15 cellular contexts compared by ENCODE assay signal in genomic region chr5:65866837-65867508, GRCh38. TPM values are rescaled to one million over a fixed set of nuclear protein-coding genes. Genes with fewer than 3 reads are reported as not detected.
DNase-seq lines count a peak whose midpoint lies in the region; ATAC-seq lines count a peak whose summit lies in the region.
"Had no signal": no experiment of that assay in that cellular context is flagged by ENCODE, and none has a peak within 500 bp of the region (broad histone marks: within the 10 kb centered on the region; RNA-seq: fewer than 3 reads in every experiment).

No MANE protein-coding gene starts in this region.

- peaks cover 0 to 3% (median 0%) of the 10 kb centered on the region in 3 donors for H3K36me3 Mint-ChIP-seq in CD8-positive, alpha-beta memory T cell
- H3K36me3 Mint-ChIP-seq in activated naive CD4-positive, alpha-beta T cell treated with anti-CD3 and anti-CD28 coated beads, Interleukin-2, amount 50 U/mL, for 72 hours, result peaks cover 0 to 5% of the 10 kb centered on the region in 2 donors
- H3K36me3 Mint-ChIP-seq in naive thymus-derived CD8-positive, alpha-beta T cell, result peaks cover 0 to 8% (median 0%) of the 10 kb centered on the region in 3 donors

- H3K27me3 ChIP-seq in CD8-positive, alpha-beta memory T cell (ENCODE audit: insufficient read depth, low read length, poor library complexity, severe bottlenecking), result no peaks in the 10 kb centered on the region
- no peaks in the 10 kb centered on the region for H3K27me3 ChIP-seq in HAP-1 (ENCODE audit: low read depth)

- CTCF ChIA-PET in CD8-positive, alpha-beta memory T cell (lab: Charles Lee), result no interaction called here

- peak; percentile 44 to 66 for ATAC-seq in activated CD4-positive, CD25-positive, alpha-beta regulatory T cell treated with anti-CD3 and anti-CD28 coated beads, Interleukin-2, amount 50 U/mL, for 24 hours
- ATAC-seq in activated naive CD4-positive, alpha-beta T cell treated with anti-CD3 and anti-CD28 coated beads, Interleukin-2, amount 50 U/mL, for 72 hours, result peak in 1 of 2 donors; percentile 33
- peak; percentile 88 to 90 for ATAC-seq in naive thymus-derived CD8-positive, alpha-beta T cell

- H3K27ac Mint-ChIP-seq in CD8-positive, alpha-beta memory T cell, result peak overlapping the region in 7 of 8 donors; percentile 4 to 84 (median 36)
- peak overlapping the region; percentile 70 to 84 for H3K27ac Mint-ChIP-seq in activated naive CD4-positive, alpha-beta T cell treated with anti-CD3 and anti-CD28 coated beads, Interleukin-2, amount 50 U/mL, for 72 hours
- peak overlapping the region; percentile 72 to 98 (median 87) for H3K27ac Mint-ChIP-seq in naive thymus-derived CD8-positive, alpha-beta T cell

- DNase-seq in activated CD4-positive, CD25-positive, alpha-beta regulatory T cell (lab: John Stamatoyannopoulos, UW), result no peak
- DNase-seq in CD8-positive, alpha-beta memory T cell, result peak in 2 of 5 donors; percentile 6 to 26
- DNase-seq in activated naive CD4-positive, alpha-beta T cell treated with anti-CD3 and anti-CD28 coated beads, Interleukin-2, amount 50 U/mL, for 72 hours (ENCODE audit: low spot score in 2 of 2), result no peak
- peak in 3 of 10 donors; percentile 15 to 38 (median 34) for DNase-seq in naive thymus-derived CD8-positive, alpha-beta T cell
- DNase-seq in MV-4-11 (lab: John Stamatoyannopoulos, UW) (no peak), HAP-1 (ENCODE audit: low spot score in 2 of 2) (no peak), NOMO-1 treated with DMSO at 0.1 percent for 48 hours (lab: John Stamatoyannopoulos, UW; ENCODE audit: unreplicated experiment) (no peak)
- DNase-seq: anterior cingulate cortex, cortex of kidney, HCEC 1CT, Karpas-422, NCI-H1436 treated with DMSO at 0.1 percent for 48 hours, NCI-H748 treated with DMSO at 0.1 percent for 48 hours, SHP77 had no signal

- H3K4me3 Mint-ChIP-seq in CD8-positive, alpha-beta memory T cell, result peak overlapping the region in 5 of 7 donors; percentile 26 to 62 (median 46)
- H3K4me3 Mint-ChIP-seq in naive thymus-derived CD8-positive, alpha-beta T cell, result peak overlapping the region; percentile 64 to 84 (median 76)

- H3K4me1 Mint-ChIP-seq in CD8-positive, alpha-beta memory T cell, result peaks cover 22 to 29% (median 28%) of the 10 kb centered on the region in 3 donors
- peaks cover 17 to 34% (median 31%) of the 10 kb centered on the region in 4 donors for H3K4me1 Mint-ChIP-seq in naive thymus-derived CD8-positive, alpha-beta T cell

- H3K9me3 ChIP-seq in CD8-positive, alpha-beta memory T cell (ENCODE audit: low read length), result no peaks in the 10 kb centered on the region
- no peaks in the 10 kb centered on the region for H3K9me3 ChIP-seq in HAP-1

- peak overlapping the region; percentile 39 for H3K4me3 ChIP-seq in CD8-positive, alpha-beta memory T cell (ENCODE audit: low read length)
- no peak overlapping the region for H3K4me3 ChIP-seq in HAP-1

- in situ Hi-C loops in HAP-1 (cut with MboI; ENCODE audit: low sequenced_read_pairs), result no loop called here

- H3K36me3 ChIP-seq in CD8-positive, alpha-beta memory T cell (ENCODE audit: insufficient read depth, low read length), result no peaks in the 10 kb centered on the region
- H3K36me3 ChIP-seq in HAP-1 (replicated peaks), result no peaks in the 10 kb centered on the region

- peaks cover 22% of the 10 kb centered on the region for H3K4me1 ChIP-seq in CD8-positive, alpha-beta memory T cell (ENCODE audit: insufficient read depth, low read length)
- no peaks in the 10 kb centered on the region for H3K4me1 ChIP-seq in HAP-1

- POLR2A ChIA-PET in CD8-positive, alpha-beta memory T cell (lab: Charles Lee), result interaction anchor here (0.6 to 1.0 kb wide), 2 partner anchors 61 to 360 kb away, joined by 3 to 4 read pairs; no protein-coding TSS in a partner anchor
- POLR2A ChIA-PET in naive thymus-derived CD8-positive, alpha-beta T cell (lab: Charles Lee), result interaction anchor here (1.5 to 2.8 kb wide), 2 partner anchors 11 to 58 kb away, joined by 5 to 28 read pairs; partner anchors contain the start of gene ERBIN

- no peak overlapping the region for H3K27ac ChIP-seq in CD8-positive, alpha-beta memory T cell (ENCODE audit: low read depth, low read length)

- H3K9me3 Mint-ChIP-seq in CD8-positive, alpha-beta memory T cell, result peaks cover 0 to 2% (median 0%) of the 10 kb centered on the region in 5 donors
- H3K9me3 Mint-ChIP-seq in activated naive CD4-positive, alpha-beta T cell treated with anti-CD3 and anti-CD28 coated beads, Interleukin-2, amount 50 U/mL, for 72 hours, result peaks cover 7 to 12% of the 10 kb centered on the region in 2 donors
- peaks cover 0 to 7% (median 0%) of the 10 kb centered on the region in 9 donors for H3K9me3 Mint-ChIP-seq in naive thymus-derived CD8-positive, alpha-beta T cell

- H3K27me3 Mint-ChIP-seq in CD8-positive, alpha-beta memory T cell, result no peaks in the 10 kb centered on the region
- no peaks in the 10 kb centered on the region for H3K27me3 Mint-ChIP-seq in naive thymus-derived CD8-positive, alpha-beta T cell

RNA-seq across cellular contexts. Expression of gene ERBIN, which starts 59.4 kb away (rescaled TPM):
- total RNA-seq in CD8-positive, alpha-beta memory T cell, result 10 to 100 TPM; 40.9 to 43.1 TPM
- 49.0 TPM for polyA plus RNA-seq in CD8-positive, alpha-beta memory T cell
- total RNA-seq in activated naive CD4-positive, alpha-beta T cell treated with anti-CD3 and anti-CD28 coated beads, Interleukin-2, amount 50 U/mL, for 72 hours, result 10 to 100 TPM; 46.1 to 55.2 TPM
- total RNA-seq in naive thymus-derived CD8-positive, alpha-beta T cell, result 100 to 1,000 TPM; 127 to 135 TPM
- polyA plus RNA-seq in naive thymus-derived CD8-positive, alpha-beta T cell, result 10 to 100 TPM; 50.3 to 53.8 (median 50.9) TPM

Comparison
In these comparisons a context has a peak if more than half of its experiments do, and no peak if none do; other contexts are left out.
1. H3K27ac Mint-ChIP-seq: peak in every context shown above with its lines; median percentile 87 in naive thymus-derived CD8-positive, alpha-beta T cell; 77 in activated naive CD4-positive, alpha-beta T cell treated with anti-CD3 and anti-CD28 coated beads, Interleukin-2, amount 50 U/mL, for 72 hours; 36 in CD8-positive, alpha-beta memory T cell.